Comparison of ENCODE assay signal across 1 cellular context in genomic region chr10:93496322-93497041, GRCh38.
A peak's percentile ranks its signal among the peaks of the same experiment; 100 is the strongest.
TF ChIP-seq lines count a peak whose summit lies in the region.

CEP55 (plus strand) TSS chr10:93496612; CDS start chr10:93500052, 3,440 bp downstream.

TF ChIP-seq in H1, 55 proteins besides CTCF, POLR2A, EP300 and RAD21 (continued from another document):
- TF ChIP-seq JUND (IDR thresholded peaks at IDR 0.05; ENCODE audit: low read length), result no peak
- peak; percentile 79 for TF ChIP-seq ASH2L (IDR thresholded peaks at IDR 0.05; ENCODE audit: low read length)
- peak; percentile 36; the same call in 1 of the 2 replicates for TF ChIP-seq KDM1A (IDR thresholded peaks at IDR 0.05; ENCODE audit: borderline replicate concordance, low read length)
- TF ChIP-seq SIRT6 (IDR thresholded peaks at IDR 0.05; ENCODE audit: low read length), result no peak
- TF ChIP-seq, protein P1, sequence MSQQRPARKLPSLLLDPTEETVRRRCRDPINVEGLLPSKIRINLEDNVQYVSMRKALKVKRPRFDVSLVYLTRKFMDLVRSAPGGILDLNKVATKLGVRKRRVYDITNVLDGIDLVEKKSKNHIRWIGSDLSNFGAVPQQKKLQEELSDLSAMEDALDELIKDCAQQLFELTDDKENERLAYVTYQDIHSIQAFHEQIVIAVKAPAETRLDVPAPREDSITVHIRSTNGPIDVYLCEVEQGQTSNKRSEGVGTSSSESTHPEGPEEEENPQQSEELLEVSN (IDR thresholded peaks at IDR 0.05), result peak; percentile 79
- TF ChIP-seq BCL11A (IDR thresholded peaks at IDR 0.05; ENCODE audit: low read depth in 2 of 2, low read length in 2 of 2), result no peak
- peak; percentile 82; the same call in 1 of the 2 replicates for TF ChIP-seq RBBP5 (IDR thresholded peaks at IDR 0.05; ENCODE audit: borderline replicate concordance, low read depth, low read length)
- TF ChIP-seq CBX8 (IDR thresholded peaks at IDR 0.05; ENCODE audit: borderline replicate concordance, low read depth, low read length), result no peak
- TF ChIP-seq ZNF274 (IDR thresholded peaks at IDR 0.05; ENCODE audit: borderline replicate concordance, extremely low read depth, low read length), result no peak
- no peak for TF ChIP-seq CHD2 (IDR thresholded peaks at IDR 0.05; ENCODE audit: low read length)
- peak; percentile 13 to 50; a peak in 2 of 4 replicates for TF ChIP-seq HDAC2 (IDR thresholded peaks at IDR 0.05; ENCODE audit: borderline replicate concordance in 1 of 2, low read depth in 2 of 2, low read length in 2 of 2)
- TF ChIP-seq RNF2 (IDR thresholded peaks at IDR 0.05; ENCODE audit: borderline replicate concordance, low read depth, low read length, missing control alignments, poor library complexity, severe bottlenecking), result no peak
- peak; percentile 72 for TF ChIP-seq MAX (IDR thresholded peaks at IDR 0.05)
- no peak for TF ChIP-seq NRF1 (IDR thresholded peaks at IDR 0.05; ENCODE audit: low read depth, low read length)
- peak; percentile 82 for TF ChIP-seq CREB1 (IDR thresholded peaks at IDR 0.05)
- TF ChIP-seq BACH1 (IDR thresholded peaks at IDR 0.05; ENCODE audit: low read length), result no peak
- TF ChIP-seq, protein P2, sequence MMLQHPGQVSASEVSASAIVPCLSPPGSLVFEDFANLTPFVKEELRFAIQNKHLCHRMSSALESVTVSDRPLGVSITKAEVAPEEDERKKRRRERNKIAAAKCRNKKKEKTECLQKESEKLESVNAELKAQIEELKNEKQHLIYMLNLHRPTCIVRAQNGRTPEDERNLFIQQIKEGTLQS (IDR thresholded peaks at IDR 0.05; ENCODE audit: insufficient read depth, low read depth, low read length), result no peak
- TF ChIP-seq POLR2AphosphoS5 (IDR thresholded peaks at IDR 0.05; ENCODE audit: low read depth, low read length), result peak; percentile 65; the same call in 1 of the 2 replicates
- TF ChIP-seq TCF12 (IDR thresholded peaks at IDR 0.05; ENCODE audit: low read depth, low read length), result no peak
- TF ChIP-seq GTF2F1 (IDR thresholded peaks at IDR 0.05; ENCODE audit: borderline replicate concordance, low read depth, low read length), result no peak
- TF ChIP-seq POU5F1 (IDR thresholded peaks at IDR 0.05; ENCODE audit: low read depth, low read length), result no peak
- TF ChIP-seq GABPA (IDR thresholded peaks at IDR 0.05; ENCODE audit: borderline replicate concordance, insufficient read depth, low read length), result 0 out of 2 replicates have a peak, but pooled peaks have one; percentile 9
- TF ChIP-seq CEBPB (IDR thresholded peaks at IDR 0.05; ENCODE audit: low read depth, low read length), result no peak
- no peak for TF ChIP-seq TAF7 (optimal IDR thresholded peaks at IDR 0.05; ENCODE audit: borderline replicate concordance, low read depth, low read length)
- TF ChIP-seq BRCA1 (IDR thresholded peaks at IDR 0.05; ENCODE audit: low read depth, low read length), result no peak
TF ChIP-seq in H1: peak in this region for 16.
